In genomic region chr7:129874722-129875121, GRCh38 we compare ENCODE assay signal across 1 cellular context.
A peak's percentile ranks its signal among the peaks of the same experiment; 100 is the strongest.
TF ChIP-seq lines count a peak whose summit lies in the region.

No MANE protein-coding gene starts in this region.

TF ChIP-seq in K562, 482 proteins besides CTCF, POLR2A, EP300 and RAD21 (continued from another document and continues in another):
- TF ChIP-seq, protein P1, sequence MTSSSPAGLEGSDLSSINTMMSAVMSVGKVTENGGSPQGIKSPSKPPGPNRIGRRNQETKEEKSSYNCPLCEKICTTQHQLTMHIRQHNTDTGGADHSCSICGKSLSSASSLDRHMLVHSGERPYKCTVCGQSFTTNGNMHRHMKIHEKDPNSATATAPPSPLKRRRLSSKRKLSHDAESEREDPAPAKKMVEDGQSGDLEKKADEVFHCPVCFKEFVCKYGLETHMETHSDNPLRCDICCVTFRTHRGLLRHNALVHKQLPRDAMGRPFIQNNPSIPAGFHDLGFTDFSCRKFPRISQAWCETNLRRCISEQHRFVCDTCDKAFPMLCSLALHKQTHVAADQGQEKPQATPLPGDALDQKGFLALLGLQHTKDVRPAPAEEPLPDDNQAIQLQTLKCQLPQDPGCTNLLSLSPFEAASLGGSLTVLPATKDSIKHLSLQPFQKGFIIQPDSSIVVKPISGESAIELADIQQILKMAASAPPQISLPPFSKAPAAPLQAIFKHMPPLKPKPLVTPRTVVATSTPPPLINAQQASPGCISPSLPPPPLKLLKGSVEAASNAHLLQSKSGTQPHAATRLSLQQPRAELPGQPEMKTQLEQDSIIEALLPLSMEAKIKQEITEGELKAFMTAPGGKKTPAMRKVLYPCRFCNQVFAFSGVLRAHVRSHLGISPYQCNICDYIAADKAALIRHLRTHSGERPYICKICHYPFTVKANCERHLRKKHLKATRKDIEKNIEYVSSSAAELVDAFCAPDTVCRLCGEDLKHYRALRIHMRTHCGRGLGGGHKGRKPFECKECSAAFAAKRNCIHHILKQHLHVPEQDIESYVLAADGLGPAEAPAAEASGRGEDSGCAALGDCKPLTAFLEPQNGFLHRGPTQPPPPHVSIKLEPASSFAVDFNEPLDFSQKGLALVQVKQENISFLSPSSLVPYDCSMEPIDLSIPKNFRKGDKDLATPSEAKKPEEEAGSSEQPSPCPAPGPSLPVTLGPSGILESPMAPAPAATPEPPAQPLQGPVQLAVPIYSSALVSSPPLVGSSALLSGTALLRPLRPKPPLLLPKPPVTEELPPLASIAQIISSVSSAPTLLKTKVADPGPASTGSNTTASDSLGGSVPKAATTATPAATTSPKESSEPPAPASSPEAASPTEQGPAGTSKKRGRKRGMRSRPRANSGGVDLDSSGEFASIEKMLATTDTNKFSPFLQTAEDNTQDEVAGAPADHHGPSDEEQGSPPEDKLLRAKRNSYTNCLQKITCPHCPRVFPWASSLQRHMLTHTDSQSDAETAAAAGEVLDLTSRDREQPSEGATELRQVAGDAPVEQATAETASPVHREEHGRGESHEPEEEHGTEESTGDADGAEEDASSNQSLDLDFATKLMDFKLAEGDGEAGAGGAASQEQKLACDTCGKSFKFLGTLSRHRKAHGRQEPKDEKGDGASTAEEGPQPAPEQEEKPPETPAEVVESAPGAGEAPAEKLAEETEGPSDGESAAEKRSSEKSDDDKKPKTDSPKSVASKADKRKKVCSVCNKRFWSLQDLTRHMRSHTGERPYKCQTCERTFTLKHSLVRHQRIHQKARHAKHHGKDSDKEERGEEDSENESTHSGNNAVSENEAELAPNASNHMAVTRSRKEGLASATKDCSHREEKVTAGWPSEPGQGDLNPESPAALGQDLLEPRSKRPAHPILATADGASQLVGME (CRISPR knock-in tag; IDR thresholded peaks at IDR 0.05), result 0 out of 2 replicates have a peak, but pooled peaks have one; percentile 24
- TF ChIP-seq, protein P2, sequence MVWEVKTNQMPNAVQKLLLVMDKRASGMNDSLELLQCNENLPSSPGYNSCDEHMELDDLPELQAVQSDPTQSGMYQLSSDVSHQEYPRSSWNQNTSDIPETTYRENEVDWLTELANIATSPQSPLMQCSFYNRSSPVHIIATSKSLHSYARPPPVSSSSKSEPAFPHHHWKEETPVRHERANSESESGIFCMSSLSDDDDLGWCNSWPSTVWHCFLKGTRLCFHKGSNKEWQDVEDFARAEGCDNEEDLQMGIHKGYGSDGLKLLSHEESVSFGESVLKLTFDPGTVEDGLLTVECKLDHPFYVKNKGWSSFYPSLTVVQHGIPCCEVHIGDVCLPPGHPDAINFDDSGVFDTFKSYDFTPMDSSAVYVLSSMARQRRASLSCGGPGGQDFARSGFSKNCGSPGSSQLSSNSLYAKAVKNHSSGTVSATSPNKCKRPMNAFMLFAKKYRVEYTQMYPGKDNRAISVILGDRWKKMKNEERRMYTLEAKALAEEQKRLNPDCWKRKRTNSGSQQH (CRISPR knock-in tag; IDR thresholded peaks at IDR 0.05), result peak; percentile 50; the same call in 1 of the 2 replicates
- TF ChIP-seq, protein P3, sequence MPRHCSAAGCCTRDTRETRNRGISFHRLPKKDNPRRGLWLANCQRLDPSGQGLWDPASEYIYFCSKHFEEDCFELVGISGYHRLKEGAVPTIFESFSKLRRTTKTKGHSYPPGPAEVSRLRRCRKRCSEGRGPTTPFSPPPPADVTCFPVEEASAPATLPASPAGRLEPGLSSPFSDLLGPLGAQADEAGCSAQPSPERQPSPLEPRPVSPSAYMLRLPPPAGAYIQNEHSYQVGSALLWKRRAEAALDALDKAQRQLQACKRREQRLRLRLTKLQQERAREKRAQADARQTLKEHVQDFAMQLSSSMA (CRISPR knock-in tag; IDR thresholded peaks at IDR 0.05), result no peak
- 0 out of 4 replicates have a peak, but pooled peaks of 1 of the 2 experiments have one; percentile 10 for TF ChIP-seq TRIM24 (IDR thresholded peaks at IDR 0.05)
- TF ChIP-seq CSDE1 (IDR thresholded peaks at IDR 0.05), result 0 out of 4 replicates have a peak, but pooled peaks of 1 of the 2 experiments have one; percentile 48
- peak; percentile 63 for TF ChIP-seq PTRF (tag; IDR thresholded peaks at IDR 0.05)
- TF ChIP-seq ZBTB2 (IDR thresholded peaks at IDR 0.05), result peak; percentile 35; the same call in 1 of the 2 replicates
- TF ChIP-seq HDAC1 (IDR thresholded peaks at IDR 0.05), result peak in 1 of 2 experiments; percentile 40; a peak in 1 of 4 replicates
- TF ChIP-seq L3MBTL2 (IDR thresholded peaks at IDR 0.05), result peak; percentile 48; the same call in 1 of the 2 replicates
- TF ChIP-seq, protein P4, sequence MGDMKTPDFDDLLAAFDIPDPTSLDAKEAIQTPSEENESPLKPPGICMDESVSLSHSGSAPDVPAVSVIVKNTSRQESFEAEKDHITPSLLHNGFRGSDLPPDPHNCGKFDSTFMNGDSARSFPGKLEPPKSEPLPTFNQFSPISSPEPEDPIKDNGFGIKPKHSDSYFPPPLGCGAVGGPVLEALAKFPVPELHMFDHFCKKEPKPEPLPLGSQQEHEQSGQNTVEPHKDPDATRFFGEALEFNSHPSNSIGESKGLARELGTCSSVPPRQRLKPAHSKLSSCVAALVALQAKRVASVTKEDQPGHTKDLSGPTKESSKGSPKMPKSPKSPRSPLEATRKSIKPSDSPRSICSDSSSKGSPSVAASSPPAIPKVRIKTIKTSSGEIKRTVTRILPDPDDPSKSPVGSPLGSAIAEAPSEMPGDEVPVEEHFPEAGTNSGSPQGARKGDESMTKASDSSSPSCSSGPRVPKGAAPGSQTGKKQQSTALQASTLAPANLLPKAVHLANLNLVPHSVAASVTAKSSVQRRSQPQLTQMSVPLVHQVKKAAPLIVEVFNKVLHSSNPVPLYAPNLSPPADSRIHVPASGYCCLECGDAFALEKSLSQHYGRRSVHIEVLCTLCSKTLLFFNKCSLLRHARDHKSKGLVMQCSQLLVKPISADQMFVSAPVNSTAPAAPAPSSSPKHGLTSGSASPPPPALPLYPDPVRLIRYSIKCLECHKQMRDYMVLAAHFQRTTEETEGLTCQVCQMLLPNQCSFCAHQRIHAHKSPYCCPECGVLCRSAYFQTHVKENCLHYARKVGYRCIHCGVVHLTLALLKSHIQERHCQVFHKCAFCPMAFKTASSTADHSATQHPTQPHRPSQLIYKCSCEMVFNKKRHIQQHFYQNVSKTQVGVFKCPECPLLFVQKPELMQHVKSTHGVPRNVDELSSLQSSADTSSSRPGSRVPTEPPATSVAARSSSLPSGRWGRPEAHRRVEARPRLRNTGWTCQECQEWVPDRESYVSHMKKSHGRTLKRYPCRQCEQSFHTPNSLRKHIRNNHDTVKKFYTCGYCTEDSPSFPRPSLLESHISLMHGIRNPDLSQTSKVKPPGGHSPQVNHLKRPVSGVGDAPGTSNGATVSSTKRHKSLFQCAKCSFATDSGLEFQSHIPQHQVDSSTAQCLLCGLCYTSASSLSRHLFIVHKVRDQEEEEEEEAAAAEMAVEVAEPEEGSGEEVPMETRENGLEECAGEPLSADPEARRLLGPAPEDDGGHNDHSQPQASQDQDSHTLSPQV (IDR thresholded peaks at IDR 0.05), result peak; percentile 58
- TF ChIP-seq ZMIZ1 (IDR thresholded peaks at IDR 0.05; ENCODE audit: low read depth in 2 of 2, low read length in 2 of 2), result no peak
- TF ChIP-seq, protein P5, sequence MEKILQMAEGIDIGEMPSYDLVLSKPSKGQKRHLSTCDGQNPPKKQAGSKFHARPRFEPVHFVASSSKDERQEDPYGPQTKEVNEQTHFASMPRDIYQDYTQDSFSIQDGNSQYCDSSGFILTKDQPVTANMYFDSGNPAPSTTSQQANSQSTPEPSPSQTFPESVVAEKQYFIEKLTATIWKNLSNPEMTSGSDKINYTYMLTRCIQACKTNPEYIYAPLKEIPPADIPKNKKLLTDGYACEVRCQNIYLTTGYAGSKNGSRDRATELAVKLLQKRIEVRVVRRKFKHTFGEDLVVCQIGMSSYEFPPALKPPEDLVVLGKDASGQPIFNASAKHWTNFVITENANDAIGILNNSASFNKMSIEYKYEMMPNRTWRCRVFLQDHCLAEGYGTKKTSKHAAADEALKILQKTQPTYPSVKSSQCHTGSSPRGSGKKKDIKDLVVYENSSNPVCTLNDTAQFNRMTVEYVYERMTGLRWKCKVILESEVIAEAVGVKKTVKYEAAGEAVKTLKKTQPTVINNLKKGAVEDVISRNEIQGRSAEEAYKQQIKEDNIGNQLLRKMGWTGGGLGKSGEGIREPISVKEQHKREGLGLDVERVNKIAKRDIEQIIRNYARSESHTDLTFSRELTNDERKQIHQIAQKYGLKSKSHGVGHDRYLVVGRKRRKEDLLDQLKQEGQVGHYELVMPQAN (IDR thresholded peaks at IDR 0.05; ENCODE audit: borderline replicate concordance), result peak; percentile 59; the same call in 1 of the 2 replicates
- TF ChIP-seq, protein P6, sequence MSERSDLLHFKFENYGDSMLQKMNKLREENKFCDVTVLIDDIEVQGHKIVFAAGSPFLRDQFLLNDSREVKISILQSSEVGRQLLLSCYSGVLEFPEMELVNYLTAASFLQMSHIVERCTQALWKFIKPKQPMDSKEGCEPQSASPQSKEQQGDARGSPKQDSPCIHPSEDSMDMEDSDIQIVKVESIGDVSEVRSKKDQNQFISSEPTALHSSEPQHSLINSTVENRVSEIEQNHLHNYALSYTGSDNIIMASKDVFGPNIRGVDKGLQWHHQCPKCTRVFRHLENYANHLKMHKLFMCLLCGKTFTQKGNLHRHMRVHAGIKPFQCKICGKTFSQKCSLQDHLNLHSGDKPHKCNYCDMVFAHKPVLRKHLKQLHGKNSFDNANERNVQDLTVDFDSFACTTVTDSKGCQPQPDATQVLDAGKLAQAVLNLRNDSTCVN (CRISPR knock-in tag; IDR thresholded peaks at IDR 0.05), result peak; percentile 73; the same call in 1 of the 2 replicates
- TF ChIP-seq ZNF512 (tag; IDR thresholded peaks at IDR 0.05), result 0 out of 2 replicates have a peak, but pooled peaks have one; percentile 37
- peak; percentile 59; the same call in 1 of the 2 replicates for TF ChIP-seq PHB2 (IDR thresholded peaks at IDR 0.05; ENCODE audit: low read depth)
- peak; percentile 67; the same call in 1 of the 2 replicates for TF ChIP-seq ARID2 (IDR thresholded peaks at IDR 0.05)
- TF ChIP-seq ZNF263 (CRISPR knock-in tag; IDR thresholded peaks at IDR 0.05; ENCODE audit: borderline replicate concordance), result no peak
- TF ChIP-seq AFF1 (IDR thresholded peaks at IDR 0.05; ENCODE audit: low read depth in 1 of 2, partially characterized antibody in 2 of 2), result peak in 1 of 2 experiments; percentile 60
- TF ChIP-seq PTTG1 (tag; IDR thresholded peaks at IDR 0.05; ENCODE audit: low read depth), result 0 out of 2 replicates have a peak, but pooled peaks have one; percentile 45
